35 cellular contexts compared by ENCODE assay signal in the genomic region with DNA sequence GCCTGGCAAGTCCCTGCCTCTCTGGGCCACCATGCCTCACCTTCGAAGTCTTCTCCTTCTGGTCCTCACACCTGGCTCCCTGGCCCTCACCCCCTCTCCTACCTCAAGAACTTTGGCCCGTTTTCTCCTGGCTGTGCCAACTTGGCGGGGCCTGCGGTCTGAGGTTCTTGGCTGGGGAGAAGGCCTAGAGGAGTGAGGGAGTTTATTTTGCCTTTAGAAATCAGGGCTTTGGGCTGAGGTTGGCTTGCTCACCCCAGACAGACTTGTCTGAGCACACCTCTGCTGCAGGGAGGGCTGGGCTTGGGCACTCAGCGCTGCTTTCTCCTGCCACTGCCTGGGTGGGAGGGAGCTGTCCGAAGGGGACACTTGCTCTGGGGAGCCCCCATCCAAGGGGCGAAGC. TPM values are rescaled to one million over a fixed set of nuclear protein-coding genes. Genes with fewer than 3 reads are reported as not detected.
"Had no signal": no experiment of that assay in that cellular context is flagged by ENCODE, and none has a peak within 500 bp of the region (broad histone marks: within the 10 kb centered on the region; RNA-seq: fewer than 3 reads in every experiment).

No MANE protein-coding gene starts in this region.

- FAIRE-seq: TTC549 had no signal

- H3K36me3 ChIP-seq: brain microvascular endothelial cell, cardiac muscle cell, SJCRH30 had no signal

- H3K27ac ChIP-seq: brain microvascular endothelial cell, cardiac muscle cell, KMS-11, SJCRH30, SK-N-MC had no signal

- H3K9me3 ChIP-seq: SJCRH30 had no signal

- DNase-seq: activated CD4-positive, alpha-beta T cell treated with anti-CD3 and anti-CD28 coated beads, Interleukin-2, amount 10 ng/mL, durations not matched to agents 24 days and 14 days; activated CD4-positive, alpha-beta T cell treated with anti-CD3 and anti-CD28 coated beads, Interleukin-2, amount 50 U/mL, for 4 hours; activated CD8-positive, alpha-beta T cell treated with anti-CD3 and anti-CD28 coated beads for 36 hours; activated effector memory CD4-positive, alpha-beta T cell treated with anti-CD3 and anti-CD28 coated beads, Interleukin-2, amount 50 U/mL, for 16 hours; activated naive CD4-positive, alpha-beta T cell; activated naive CD4-positive, alpha-beta T cell treated with anti-CD3 and anti-CD28 coated beads, Interleukin-2, amount 50 U/mL, for 16 hours; activated naive CD8-positive, alpha-beta T cell treated with anti-CD3 and anti-CD28 coated beads for 36 hours; activated T-cell treated with anti-CD3 and anti-CD28 coated beads, Interleukin-2, amount 50 U/mL, for 1 hour; activated T-cell treated with anti-CD3 and anti-CD28 coated beads, Interleukin-2, amount 50 U/mL, for 72 hours; amniotic stem cell; aorta; brain microvascular endothelial cell; NCI-H1105 treated with DMSO at 0.1 percent for 48 hours; NCI-H1436; NCI-H1694; NCI-H1930; NCI-H2081 treated with DMSO at 0.1 percent for 48 hours; NCI-H226; NCI-H446 treated with DMSO at 0.1 percent for 48 hours; NCI-H524; NCI-H69; NCI-H82; Right ventricle myocardium superior; SJCRH30; T1000 had no signal

- H3K4me2 ChIP-seq: KMS-11 had no signal

- H3K27me3 ChIP-seq: cardiac muscle cell had no signal

- H3K4me3 ChIP-seq: cardiac muscle cell, SJCRH30, SK-N-MC had no signal

- H3K4me1 ChIP-seq: SJCRH30 had no signal

- ATAC-seq: activated CD8-positive, alpha-beta T cell treated with anti-CD3 and anti-CD28 coated beads for 36 hours; activated T-cell treated with anti-CD3 and anti-CD28 coated beads, Interleukin-2, amount 50 U/mL, for 72 hours; activated T-helper 17 cell treated with anti-CD3 and anti-CD28 coated beads, Interleukin-2, amount 50 U/mL, for 72 hours; Panc1 had no signal

- H3K9ac ChIP-seq: KMS-11 had no signal

RNA-seq across cellular contexts. Expression of a gene that starts 23.3 kb away (rescaled TPM):
- total RNA-seq: activated CD4-positive, alpha-beta T cell treated with anti-CD3 and anti-CD28 coated beads, Interleukin-2, amount 10 ng/mL, durations not matched to agents 24 days and 14 days; activated CD8-positive, alpha-beta memory T cell treated with anti-CD3 and anti-CD28 coated beads for 36 hours; activated CD8-positive, alpha-beta T cell treated with anti-CD3 and anti-CD28 coated beads for 36 hours; activated naive CD8-positive, alpha-beta T cell treated with anti-CD3 and anti-CD28 coated beads for 36 hours; activated T-cell treated with anti-CD3 and anti-CD28 coated beads, Interleukin-2, amount 50 U/mL, for 72 hours; activated T-helper 17 cell treated with anti-CD3 and anti-CD28 coated beads, Interleukin-2, amount 50 U/mL, for 72 hours; aorta; cardiac muscle cell; LHCN-M2; Right ventricle myocardium superior; SJCRH30; T-helper 1 cell treated with Interleukin-12 subunit alpha and Interleukin-12 subunit beta and Interleukin-4 antibody, amounts not matched to agents 30 ng/mL and 1 ng/mL, for 36 hours; T-helper 2 cell treated with Interferon-gamma antibody and Interleukin-4, amounts not matched to agents 100 ng/mL and 5 ng/mL, for 36 hours had no signal
- polyA plus RNA-seq: aorta had no signal
